ENCODE assay signal across 1 cellular context in the genomic region with DNA sequence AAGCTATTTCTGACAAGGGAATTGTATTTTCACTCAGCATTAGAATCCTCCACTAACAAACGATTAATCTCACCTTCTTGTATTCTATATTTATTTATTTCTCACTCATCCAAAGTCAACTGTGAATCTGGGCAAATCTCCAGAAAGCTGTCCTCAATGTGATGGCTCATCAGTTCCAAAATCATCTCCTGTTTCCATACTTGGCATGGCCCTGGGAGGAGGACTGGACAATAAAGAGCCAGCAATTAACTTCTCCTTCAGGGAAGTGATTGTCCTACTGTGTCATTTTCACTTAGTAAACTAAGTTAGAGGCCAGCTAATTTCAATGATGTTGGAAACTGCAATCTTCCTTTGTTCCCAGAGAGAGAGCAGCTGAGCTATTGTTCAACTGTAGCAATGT.
TF ChIP-seq lines count a peak whose summit lies in the region.

No MANE protein-coding gene starts in this region.

TF ChIP-seq in GM23338, 12 proteins besides CTCF, POLR2A, EP300 and RAD21 (continued from another document):
- TF ChIP-seq, protein P1, sequence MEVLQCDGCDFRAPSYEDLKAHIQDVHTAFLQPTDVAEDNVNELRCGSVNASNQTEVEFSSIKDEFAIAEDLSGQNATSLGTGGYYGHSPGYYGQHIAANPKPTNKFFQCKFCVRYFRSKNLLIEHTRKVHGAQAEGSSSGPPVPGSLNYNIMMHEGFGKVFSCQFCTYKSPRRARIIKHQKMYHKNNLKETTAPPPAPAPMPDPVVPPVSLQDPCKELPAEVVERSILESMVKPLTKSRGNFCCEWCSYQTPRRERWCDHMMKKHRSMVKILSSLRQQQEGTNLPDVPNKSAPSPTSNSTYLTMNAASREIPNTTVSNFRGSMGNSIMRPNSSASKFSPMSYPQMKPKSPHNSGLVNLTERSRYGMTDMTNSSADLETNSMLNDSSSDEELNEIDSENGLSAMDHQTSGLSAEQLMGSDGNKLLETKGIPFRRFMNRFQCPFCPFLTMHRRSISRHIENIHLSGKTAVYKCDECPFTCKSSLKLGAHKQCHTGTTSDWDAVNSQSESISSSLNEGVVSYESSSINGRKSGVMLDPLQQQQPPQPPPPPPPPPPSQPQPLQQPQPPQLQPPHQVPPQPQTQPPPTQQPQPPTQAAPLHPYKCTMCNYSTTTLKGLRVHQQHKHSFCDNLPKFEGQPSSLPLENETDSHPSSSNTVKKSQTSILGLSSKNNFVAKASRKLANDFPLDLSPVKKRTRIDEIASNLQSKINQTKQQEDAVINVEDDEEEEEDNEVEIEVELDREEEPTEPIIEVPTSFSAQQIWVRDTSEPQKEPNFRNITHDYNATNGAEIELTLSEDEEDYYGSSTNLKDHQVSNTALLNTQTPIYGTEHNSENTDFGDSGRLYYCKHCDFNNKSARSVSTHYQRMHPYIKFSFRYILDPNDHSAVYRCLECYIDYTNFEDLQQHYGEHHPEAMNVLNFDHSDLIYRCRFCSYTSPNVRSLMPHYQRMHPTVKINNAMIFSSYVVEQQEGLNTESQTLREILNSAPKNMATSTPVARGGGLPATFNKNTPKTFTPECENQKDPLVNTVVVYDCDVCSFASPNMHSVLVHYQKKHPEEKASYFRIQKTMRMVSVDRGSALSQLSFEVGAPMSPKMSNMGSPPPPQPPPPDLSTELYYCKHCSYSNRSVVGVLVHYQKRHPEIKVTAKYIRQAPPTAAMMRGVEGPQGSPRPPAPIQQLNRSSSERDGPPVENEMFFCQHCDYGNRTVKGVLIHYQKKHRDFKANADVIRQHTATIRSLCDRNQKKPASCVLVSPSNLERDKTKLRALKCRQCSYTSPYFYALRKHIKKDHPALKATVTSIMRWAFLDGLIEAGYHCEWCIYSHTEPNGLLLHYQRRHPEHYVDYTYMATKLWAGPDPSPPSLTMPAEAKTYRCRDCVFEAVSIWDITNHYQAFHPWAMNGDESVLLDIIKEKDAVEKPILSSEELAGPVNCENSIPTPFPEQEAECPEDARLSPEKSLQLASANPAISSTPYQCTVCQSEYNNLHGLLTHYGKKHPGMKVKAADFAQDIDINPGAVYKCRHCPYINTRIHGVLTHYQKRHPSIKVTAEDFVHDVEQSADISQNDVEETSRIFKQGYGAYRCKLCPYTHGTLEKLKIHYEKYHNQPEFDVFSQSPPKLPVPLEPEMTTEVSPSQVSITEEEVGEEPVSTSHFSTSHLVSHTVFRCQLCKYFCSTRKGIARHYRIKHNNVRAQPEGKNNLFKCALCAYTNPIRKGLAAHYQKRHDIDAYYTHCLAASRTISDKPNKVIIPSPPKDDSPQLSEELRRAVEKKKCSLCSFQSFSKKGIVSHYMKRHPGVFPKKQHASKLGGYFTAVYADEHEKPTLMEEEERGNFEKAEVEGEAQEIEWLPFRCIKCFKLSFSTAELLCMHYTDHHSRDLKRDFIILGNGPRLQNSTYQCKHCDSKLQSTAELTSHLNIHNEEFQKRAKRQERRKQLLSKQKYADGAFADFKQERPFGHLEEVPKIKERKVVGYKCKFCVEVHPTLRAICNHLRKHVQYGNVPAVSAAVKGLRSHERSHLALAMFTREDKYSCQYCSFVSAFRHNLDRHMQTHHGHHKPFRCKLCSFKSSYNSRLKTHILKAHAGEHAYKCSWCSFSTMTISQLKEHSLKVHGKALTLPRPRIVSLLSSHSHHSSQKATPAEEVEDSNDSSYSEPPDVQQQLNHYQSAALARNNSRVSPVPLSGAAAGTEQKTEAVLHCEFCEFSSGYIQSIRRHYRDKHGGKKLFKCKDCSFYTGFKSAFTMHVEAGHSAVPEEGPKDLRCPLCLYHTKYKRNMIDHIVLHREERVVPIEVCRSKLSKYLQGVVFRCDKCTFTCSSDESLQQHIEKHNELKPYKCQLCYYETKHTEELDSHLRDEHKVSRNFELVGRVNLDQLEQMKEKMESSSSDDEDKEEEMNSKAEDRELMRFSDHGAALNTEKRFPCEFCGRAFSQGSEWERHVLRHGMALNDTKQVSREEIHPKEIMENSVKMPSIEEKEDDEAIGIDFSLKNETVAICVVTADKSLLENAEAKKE (CRISPR knock-in tag; IDR thresholded peaks at IDR 0.05), result no peak
- TF ChIP-seq JUNB (IDR thresholded peaks at IDR 0.05; ENCODE audit: unreplicated experiment), result no peak
- no peak for TF ChIP-seq NANOG (IDR thresholded peaks at IDR 0.05; ENCODE audit: borderline replicate concordance)
- TF ChIP-seq EZH2 (IDR thresholded peaks at IDR 0.05; ENCODE audit: low read depth, unreplicated experiment), result no peak
- TF ChIP-seq, protein P2, sequence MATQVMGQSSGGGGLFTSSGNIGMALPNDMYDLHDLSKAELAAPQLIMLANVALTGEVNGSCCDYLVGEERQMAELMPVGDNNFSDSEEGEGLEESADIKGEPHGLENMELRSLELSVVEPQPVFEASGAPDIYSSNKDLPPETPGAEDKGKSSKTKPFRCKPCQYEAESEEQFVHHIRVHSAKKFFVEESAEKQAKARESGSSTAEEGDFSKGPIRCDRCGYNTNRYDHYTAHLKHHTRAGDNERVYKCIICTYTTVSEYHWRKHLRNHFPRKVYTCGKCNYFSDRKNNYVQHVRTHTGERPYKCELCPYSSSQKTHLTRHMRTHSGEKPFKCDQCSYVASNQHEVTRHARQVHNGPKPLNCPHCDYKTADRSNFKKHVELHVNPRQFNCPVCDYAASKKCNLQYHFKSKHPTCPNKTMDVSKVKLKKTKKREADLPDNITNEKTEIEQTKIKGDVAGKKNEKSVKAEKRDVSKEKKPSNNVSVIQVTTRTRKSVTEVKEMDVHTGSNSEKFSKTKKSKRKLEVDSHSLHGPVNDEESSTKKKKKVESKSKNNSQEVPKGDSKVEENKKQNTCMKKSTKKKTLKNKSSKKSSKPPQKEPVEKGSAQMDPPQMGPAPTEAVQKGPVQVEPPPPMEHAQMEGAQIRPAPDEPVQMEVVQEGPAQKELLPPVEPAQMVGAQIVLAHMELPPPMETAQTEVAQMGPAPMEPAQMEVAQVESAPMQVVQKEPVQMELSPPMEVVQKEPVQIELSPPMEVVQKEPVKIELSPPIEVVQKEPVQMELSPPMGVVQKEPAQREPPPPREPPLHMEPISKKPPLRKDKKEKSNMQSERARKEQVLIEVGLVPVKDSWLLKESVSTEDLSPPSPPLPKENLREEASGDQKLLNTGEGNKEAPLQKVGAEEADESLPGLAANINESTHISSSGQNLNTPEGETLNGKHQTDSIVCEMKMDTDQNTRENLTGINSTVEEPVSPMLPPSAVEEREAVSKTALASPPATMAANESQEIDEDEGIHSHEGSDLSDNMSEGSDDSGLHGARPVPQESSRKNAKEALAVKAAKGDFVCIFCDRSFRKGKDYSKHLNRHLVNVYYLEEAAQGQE (IDR thresholded peaks at IDR 0.05; ENCODE audit: unreplicated experiment), result no peak
- no peak for TF ChIP-seq POLR2AphosphoS5 (IDR thresholded peaks at IDR 0.05; ENCODE audit: low read depth)
- TF ChIP-seq ZNF331 (CRISPR knock-in tag; IDR thresholded peaks at IDR 0.05; ENCODE audit: low read depth), result no peak
- TF ChIP-seq EZH2phosphoT487 (IDR thresholded peaks at IDR 0.05; ENCODE audit: unreplicated experiment), result no peak
- TF ChIP-seq, protein P3, sequence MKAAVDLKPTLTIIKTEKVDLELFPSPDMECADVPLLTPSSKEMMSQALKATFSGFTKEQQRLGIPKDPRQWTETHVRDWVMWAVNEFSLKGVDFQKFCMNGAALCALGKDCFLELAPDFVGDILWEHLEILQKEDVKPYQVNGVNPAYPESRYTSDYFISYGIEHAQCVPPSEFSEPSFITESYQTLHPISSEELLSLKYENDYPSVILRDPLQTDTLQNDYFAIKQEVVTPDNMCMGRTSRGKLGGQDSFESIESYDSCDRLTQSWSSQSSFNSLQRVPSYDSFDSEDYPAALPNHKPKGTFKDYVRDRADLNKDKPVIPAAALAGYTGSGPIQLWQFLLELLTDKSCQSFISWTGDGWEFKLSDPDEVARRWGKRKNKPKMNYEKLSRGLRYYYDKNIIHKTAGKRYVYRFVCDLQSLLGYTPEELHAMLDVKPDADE (IDR thresholded peaks at IDR 0.05), result no peak
- TF ChIP-seq STAT1 (IDR thresholded peaks at IDR 0.05; ENCODE audit: unreplicated experiment), result no peak
- TF ChIP-seq ZNF114 (CRISPR knock-in tag; IDR thresholded peaks at IDR 0.05), result no peak
TF ChIP-seq in GM23338: peak in this region for 0.
